Comparison of ENCODE assay signal across 28 cellular contexts in genomic region chr3:185455860-185456259, GRCh38. TPM values are rescaled to one million over a fixed set of nuclear protein-coding genes. Genes with fewer than 3 reads are reported as not detected.
DNase-seq lines count a peak whose midpoint lies in the region; ATAC-seq and TF ChIP-seq lines count a peak whose summit lies in the region.
"Had no signal": no experiment of that assay in that cellular context is flagged by ENCODE, and none has a peak within 500 bp of the region (broad histone marks: within the 10 kb centered on the region; RNA-seq: fewer than 3 reads in every experiment).

No MANE protein-coding gene starts in this region.

- H3K4me1 ChIP-seq in GM23248 (ENCODE audit: insufficient read depth) = no peaks in the 10 kb centered on the region
- H3K4me1 ChIP-seq: gastroesophageal sphincter, testis had no signal

- no peaks in the 10 kb centered on the region for H3K9me3 Mint-ChIP-seq in chondrocyte (ENCODE audit: low read depth)
- no peaks in the 10 kb centered on the region for H3K9me3 Mint-ChIP-seq in T-helper 2 cell treated with Interferon-gamma antibody and Interleukin-4, amounts not matched to agents 5 μg/mL and 100 μg/mL, for 36 hours
- H3K9me3 Mint-ChIP-seq: activated naive CD4-positive, alpha-beta T cell treated with anti-CD3 and anti-CD28 coated beads, Interleukin-2, amount 50 U/mL, for 72 hours; CD4-positive, alpha-beta T cell had no signal

- no peak overlapping the region for H3K4me3 Mint-ChIP-seq in chondrocyte (ENCODE audit: unreplicated experiment)
- no peak overlapping the region for H3K4me3 Mint-ChIP-seq in T-helper 2 cell treated with Interferon-gamma antibody and Interleukin-4, amounts not matched to agents 5 μg/mL and 100 μg/mL, for 36 hours
- H3K4me3 Mint-ChIP-seq: activated CD8-positive, alpha-beta T cell treated with anti-CD3 and anti-CD28 coated beads, Interleukin-2, amount 10 ng/mL, durations not matched to agents 7 days and 5 days; CD4-positive, alpha-beta T cell; IgD-negative memory B cell; nephron progenitor cell had no signal

- no peaks in the 10 kb centered on the region for H3K9me3 ChIP-seq in GM23248 (ENCODE audit: low read depth)
- H3K9me3 ChIP-seq: gastroesophageal sphincter, ovary, testis had no signal

- H3K4me1 Mint-ChIP-seq in chondrocyte (ENCODE audit: low read depth) = no peaks in the 10 kb centered on the region
- no peaks in the 10 kb centered on the region for H3K4me1 Mint-ChIP-seq in T-helper 2 cell treated with Interferon-gamma antibody and Interleukin-4, amounts not matched to agents 5 μg/mL and 100 μg/mL, for 36 hours (ENCODE audit: low read depth)
- H3K4me1 Mint-ChIP-seq: IgD-negative memory B cell, nephron progenitor cell had no signal

- peak; percentile 20 for DNase-seq in DMS53 (lab: John Stamatoyannopoulos, UW)
- no peak for DNase-seq in DMS53 treated with DMSO at 0.1 percent for 48 hours (lab: John Stamatoyannopoulos, UW; ENCODE audit: unreplicated experiment)
- DNase-seq in GM23248 = peak; percentile 7
- DNase-seq in chondrocyte (ENCODE audit: low spot score) = no peak
- DNase-seq in myocyte (ENCODE audit: low read depth) = peak; percentile 7
- DNase-seq in activated CD4-positive, alpha-beta T cell treated with anti-CD3 and anti-CD28 coated beads, Interleukin-2, amount 50 U/mL, for 48 hours = no peak
- DNase-seq in T-helper 2 cell treated with Interferon-gamma antibody and Interleukin-4, amounts not matched to agents 5 μg/mL and 100 μg/mL, for 36 hours (ENCODE audit: low spot score) = no peak
- DNase-seq: 8988T; activated CD8-positive, alpha-beta T cell treated with anti-CD3 and anti-CD28 coated beads, Interleukin-2, amount 10 ng/mL, durations not matched to agents 7 days and 5 days; activated effector memory CD4-positive, alpha-beta T cell treated with Interleukin-2 at 50 U/mL for 16 hours; amygdala; CD4-positive, alpha-beta T cell; DMS153; mammary epithelial cell; NCI-H146; NCI-H2107; NCI-H345; NCI-H69; nephron progenitor cell; ovary; small intestine; stimulated activated naive CD8-positive, alpha-beta T cell treated with anti-CD3 and anti-CD28 coated beads, Interleukin-15, Interleukin-2, amounts not matched to agents 100 U/mL and 50 U/mL, for 24 hours; T-helper 9 cell; testis had no signal

- H3K4me3 ChIP-seq in GM23248 = no peak overlapping the region
- H3K4me3 ChIP-seq: gastroesophageal sphincter, ovary, testis had no signal

- H3K9ac ChIP-seq in GM23248 = no peak overlapping the region

- ATAC-seq in GM21529 (IDR thresholded peaks at IDR 0.05; ENCODE audit: unreplicated experiment) = no peak
- ATAC-seq: activated CD8-positive, alpha-beta T cell treated with anti-CD3 and anti-CD28 coated beads, Interleukin-2, amount 10 ng/mL, durations not matched to agents 7 days and 5 days; activated naive CD4-positive, alpha-beta T cell treated with anti-CD3 and anti-CD28 coated beads, Interleukin-2, amount 50 U/mL, for 72 hours; gastroesophageal sphincter; stimulated activated naive CD8-positive, alpha-beta T cell treated with anti-CD3 and anti-CD28 coated beads, Interleukin-15, Interleukin-2, amounts not matched to agents 100 U/mL and 50 U/mL, for 24 hours had no signal

- H3K36me3 ChIP-seq in GM23248 (ENCODE audit: low read depth) = no peaks in the 10 kb centered on the region
- H3K36me3 ChIP-seq: ovary had no signal

- peak; percentile 23 for TF ChIP-seq CTCF in chondrocyte (IDR thresholded peaks at IDR 0.05)

- no peak overlapping the region for H2AFZ ChIP-seq in GM23248

- no peaks in the 10 kb centered on the region for H4K20me1 ChIP-seq in GM23248 (ENCODE audit: insufficient read depth)

- H3F3A ChIP-seq in GM23248 (ENCODE audit: insufficient read depth) = no peaks in the 10 kb centered on the region

- no peak overlapping the region for H3K27ac ChIP-seq in GM23248
- H3K27ac ChIP-seq: gastroesophageal sphincter, ovary, testis had no signal

- H3K27ac Mint-ChIP-seq in chondrocyte (ENCODE audit: unreplicated experiment) = no peak overlapping the region
- no peak overlapping the region for H3K27ac Mint-ChIP-seq in T-helper 2 cell treated with Interferon-gamma antibody and Interleukin-4, amounts not matched to agents 5 μg/mL and 100 μg/mL, for 36 hours
- H3K27ac Mint-ChIP-seq: activated CD8-positive, alpha-beta T cell treated with anti-CD3 and anti-CD28 coated beads, Interleukin-2, amount 10 ng/mL, durations not matched to agents 7 days and 5 days; activated naive CD4-positive, alpha-beta T cell treated with anti-CD3 and anti-CD28 coated beads, Interleukin-2, amount 50 U/mL, for 72 hours; CD4-positive, alpha-beta T cell; IgD-negative memory B cell; nephron progenitor cell had no signal

- H3K4me2 ChIP-seq in GM23248 (ENCODE audit: unreplicated experiment) = no peak overlapping the region

- peaks cover 10% of the 10 kb centered on the region for H3K36me3 Mint-ChIP-seq in chondrocyte (ENCODE audit: low read depth)
- no peaks in the 10 kb centered on the region for H3K36me3 Mint-ChIP-seq in T-helper 2 cell treated with Interferon-gamma antibody and Interleukin-4, amounts not matched to agents 5 μg/mL and 100 μg/mL, for 36 hours (ENCODE audit: low read depth)
- H3K36me3 Mint-ChIP-seq: activated naive CD4-positive, alpha-beta T cell treated with anti-CD3 and anti-CD28 coated beads, Interleukin-2, amount 50 U/mL, for 72 hours had no signal

- H3K9me2 ChIP-seq in GM23248 (ENCODE audit: insufficient read depth) = no peaks in the 10 kb centered on the region

- in situ Hi-C loops in GM23248 (cut with MboI) = no loop called here

- no peaks in the 10 kb centered on the region for H3K79me2 ChIP-seq in GM23248 (ENCODE audit: insufficient read depth)

- H3K27me3 Mint-ChIP-seq in chondrocyte (ENCODE audit: low read depth) = no peaks in the 10 kb centered on the region
- H3K27me3 Mint-ChIP-seq in T-helper 2 cell treated with Interferon-gamma antibody and Interleukin-4, amounts not matched to agents 5 μg/mL and 100 μg/mL, for 36 hours (ENCODE audit: low read depth) = no peaks in the 10 kb centered on the region
- H3K27me3 Mint-ChIP-seq: CD4-positive, alpha-beta T cell; IgD-negative memory B cell had no signal

- no peaks in the 10 kb centered on the region for H3K27me3 ChIP-seq in GM23248 (replicated peaks; ENCODE audit: insufficient read depth)
- H3K27me3 ChIP-seq: gastroesophageal sphincter, ovary, testis had no signal

RNA-seq across cellular contexts. Expression of gene TMEM41A, which starts 43.0 kb away (rescaled TPM):
- total RNA-seq in GM23248 (2014; rRNA removed; shearing (Covaris generic)) = 13.2 and 15.8 TPM in 2 replicates
- 15.9 and 20.3 TPM in 2 replicates for polyA plus RNA-seq in GM23248 (2016; fragmentation: Nextera tagmentation; extraction: Ambion mirVana)
- 15.1 to 15.9 TPM (median 15.5 TPM) in 3 replicates for total RNA-seq in chondrocyte
- 18.0 and 22.5 TPM in 2 replicates for total RNA-seq in myocyte
- 13.9 TPM for polyA plus RNA-seq in myocyte (2012)

Comparison
In these comparisons a context has a peak if more than half of its experiments do, and no peak if none do; other contexts are left out.
1. DNase-seq: peak in DMS53 (single experiment), GM23248 (single experiment) and myocyte (single experiment); none in DMS53 treated with DMSO at 0.1 percent for 48 hours (single experiment), chondrocyte (single experiment), activated CD4-positive, alpha-beta T cell treated with anti-CD3 and anti-CD28 coated beads, Interleukin-2, amount 50 U/mL, for 48 hours (0 of 2) and T-helper 2 cell treated with Interferon-gamma antibody and Interleukin-4, amounts not matched to agents 5 μg/mL and 100 μg/mL, for 36 hours (single experiment).